Comparison of ENCODE assay signal across 10 cellular contexts in genomic region chrX:31071725-31072124, GRCh38. TPM values are rescaled to one million over a fixed set of nuclear protein-coding genes. Genes with fewer than 3 reads are reported as not detected.
"Had no signal": no experiment of that assay in that cellular context is flagged by ENCODE, and none has a peak within 500 bp of the region (broad histone marks: within the 10 kb centered on the region; RNA-seq: fewer than 3 reads in every experiment).

FTHL17 (minus strand) TSS chrX:31072041; CDS start chrX:31071953, 88 bp downstream.

- DNase-seq: GM23248, GOT3, H7, HCEC 1CT, KBM-7 had no signal

- H3K4me1 Mint-ChIP-seq: IgD-negative memory B cell had no signal

- H2AFZ ChIP-seq: GM23248 had no signal

- H3K27ac ChIP-seq: GM23248 had no signal

- H3K4me3 ChIP-seq: GM23248 had no signal

- H3K9ac ChIP-seq: GM23248, KMS-11 had no signal

- H3K27me3 Mint-ChIP-seq: IgD-negative memory B cell had no signal

- H3K4me3 Mint-ChIP-seq: IgD-negative memory B cell had no signal

- ATAC-seq: HepG2 had no signal

- FAIRE-seq: HepG2 had no signal

RNA-seq across cellular contexts. Expression of gene FTHL17, which starts in this region (rescaled TPM):
- total RNA-seq: GM23248, H4, H7, HepG2, HT-29 had no signal
- polyA plus RNA-seq: GM23248, HepG2, IgD-negative memory B cell had no signal
